12 cellular contexts compared by ENCODE assay signal in genomic region chr14:53144244-53144643, GRCh38. TPM values are rescaled to one million over a fixed set of nuclear protein-coding genes. Genes with fewer than 3 reads are reported as not detected.
A peak's percentile ranks its signal among the peaks of the same experiment; 100 is the strongest.
DNase-seq lines count a peak whose midpoint lies in the region; ATAC-seq lines count a peak whose summit lies in the region.
"Had no signal": no experiment of that assay in that cellular context is flagged by ENCODE, and none has a peak within 500 bp of the region (broad histone marks: within the 10 kb centered on the region; RNA-seq: fewer than 3 reads in every experiment).

No MANE protein-coding gene starts in this region.

- H3K27ac ChIP-seq in Karpas-422 (ENCODE audit: low read length): no peak overlapping the region
- H3K27ac ChIP-seq: Peyer's patch had no signal

- H3K27me3 ChIP-seq in Karpas-422 (ENCODE audit: low read length): no peaks in the 10 kb centered on the region
- H3K27me3 ChIP-seq: Peyer's patch had no signal

- peaks cover 63% of the 10 kb centered on the region for H3K36me3 Mint-ChIP-seq in T-helper 2 cell treated with Interferon-gamma antibody and Interleukin-4, amounts not matched to agents 5 μg/mL and 100 μg/mL, for 36 hours (ENCODE audit: low read depth)

- peak overlapping the region; percentile 52 for H3K27ac Mint-ChIP-seq in T-helper 2 cell treated with Interferon-gamma antibody and Interleukin-4, amounts not matched to agents 5 μg/mL and 100 μg/mL, for 36 hours
- H3K27ac Mint-ChIP-seq: activated B cell treated with CpG ODN at 0.5 μM for 24 hours had no signal

- H3K9me2 ChIP-seq in Karpas-422 (replicated peaks; ENCODE audit: insufficient read depth, low read length): no peaks in the 10 kb centered on the region

- H3K27me3 Mint-ChIP-seq in T-helper 2 cell treated with Interferon-gamma antibody and Interleukin-4, amounts not matched to agents 5 μg/mL and 100 μg/mL, for 36 hours (ENCODE audit: low read depth): no peaks in the 10 kb centered on the region
- H3K27me3 Mint-ChIP-seq: activated B cell treated with CpG ODN at 0.5 μM for 24 hours had no signal

- DNase-seq in T-helper 2 cell treated with Interferon-gamma antibody and Interleukin-4, amounts not matched to agents 5 μg/mL and 100 μg/mL, for 36 hours (ENCODE audit: low spot score): peak; percentile 30
- DNase-seq in T-helper 9 cell (no peak), 8988T (no peak), SK-N-DZ (ENCODE audit: low spot score) (no peak), Karpas-422 (no peak)
- DNase-seq: activated B cell treated with CpG ODN at 0.5 μM for 24 hours, midbrain, NCI-H1417 treated with DMSO at 0.1 percent for 48 hours, Peyer's patch had no signal

- H3K4me3 ChIP-seq in Karpas-422 (ENCODE audit: low read length): no peak overlapping the region
- H3K4me3 ChIP-seq: Peyer's patch had no signal

- H3K4me1 ChIP-seq in Karpas-422 (ENCODE audit: low read length): peaks cover 21% of the 10 kb centered on the region
- H3K4me1 ChIP-seq: Peyer's patch had no signal

- peaks cover 2% of the 10 kb centered on the region; the same call in 1 of the 2 replicates for H4K20me1 ChIP-seq in Karpas-422 (ENCODE audit: insufficient read depth, low read depth, low read length)

- H3K9me3 ChIP-seq in Karpas-422 (ENCODE audit: low read length): peaks cover 44% of the 10 kb centered on the region

- no peak overlapping the region for H3K9ac ChIP-seq in Karpas-422 (ENCODE audit: low read length)

- H3K4me3 Mint-ChIP-seq in T-helper 2 cell treated with Interferon-gamma antibody and Interleukin-4, amounts not matched to agents 5 μg/mL and 100 μg/mL, for 36 hours: peak overlapping the region; percentile 46
- H3K4me3 Mint-ChIP-seq: activated B cell treated with CpG ODN at 0.5 μM for 24 hours had no signal

- H2AFZ ChIP-seq in Karpas-422 (ENCODE audit: low read length): no peak overlapping the region

- H3K36me3 ChIP-seq in Karpas-422 (ENCODE audit: insufficient read depth, low read length): peaks cover 92% of the 10 kb centered on the region
- H3K36me3 ChIP-seq: Peyer's patch had no signal

- peaks cover 57% of the 10 kb centered on the region for H3K4me1 Mint-ChIP-seq in T-helper 2 cell treated with Interferon-gamma antibody and Interleukin-4, amounts not matched to agents 5 μg/mL and 100 μg/mL, for 36 hours (ENCODE audit: low read depth)

- ATAC-seq in GM18499 (IDR thresholded peaks at IDR 0.05; ENCODE audit: insufficient read depth, unreplicated experiment): peak; percentile 64
- peak; percentile 84 for ATAC-seq in GM19395 (IDR thresholded peaks at IDR 0.05; ENCODE audit: unreplicated experiment)
- peak; percentile 90 for ATAC-seq in HG02938 (IDR thresholded peaks at IDR 0.05; ENCODE audit: unreplicated experiment)

- peaks cover 49% of the 10 kb centered on the region for H3K9me3 Mint-ChIP-seq in T-helper 2 cell treated with Interferon-gamma antibody and Interleukin-4, amounts not matched to agents 5 μg/mL and 100 μg/mL, for 36 hours

- H3K79me2 ChIP-seq in Karpas-422 (ENCODE audit: low read length): peaks cover 100% of the 10 kb centered on the region

- H3K4me2 ChIP-seq in Karpas-422 (ENCODE audit: low read depth, low read length, poor library complexity, severe bottlenecking): no peak overlapping the region

RNA-seq across cellular contexts. Expression of gene DDHD1, which starts 8.9 kb away (rescaled TPM):
- polyA plus RNA-seq in SK-N-DZ (2014; cell fraction: cytosol; rRNA removed): 6.6 and 9.0 TPM in 2 replicates
- 11.9 and 12.3 TPM in 2 replicates for polyA plus RNA-seq in SK-N-DZ (2014; cell fraction: nucleus; rRNA removed)
- 66.1 and 127 TPM in 2 replicates for total RNA-seq in Karpas-422 (2014; rRNA removed; shearing (Covaris generic); ENCODE audit: low replicate concordance)
